In genomic region chr5:154421868-154422267, GRCh38 we compare ENCODE assay signal across 9 cellular contexts. TPM values are rescaled to one million over a fixed set of nuclear protein-coding genes. Genes with fewer than 3 reads are reported as not detected.
DNase-seq lines count a peak whose midpoint lies in the region; ATAC-seq and TF ChIP-seq lines count a peak whose summit lies in the region.
"Had no signal": no experiment of that assay in that cellular context is flagged by ENCODE, and none has a peak within 500 bp of the region (broad histone marks: within the 10 kb centered on the region; RNA-seq: fewer than 3 reads in every experiment).

No MANE protein-coding gene starts in this region.

- H3K4me3 ChIP-seq in heart left ventricle (no peak overlapping the region), right cardiac atrium (ENCODE audit: low read length) (no peak overlapping the region)

- no peaks in the 10 kb centered on the region for H3K4me1 Mint-ChIP-seq in endothelial cell (ENCODE audit: unreplicated experiment)

- no peak overlapping the region for H3K27ac Mint-ChIP-seq in endothelial cell (ENCODE audit: unreplicated experiment)

- no peaks in the 10 kb centered on the region for H3K27me3 ChIP-seq in heart left ventricle
- no peaks in the 10 kb centered on the region for H3K27me3 ChIP-seq in right cardiac atrium (ENCODE audit: control insufficient read depth, insufficient read depth)

- no peaks in the 10 kb centered on the region for H3K27me3 Mint-ChIP-seq in endothelial cell (ENCODE audit: unreplicated experiment)

- ATAC-seq in heart left ventricle, result peak in 1 of 4 donors; percentile 32
- no peak for ATAC-seq in right cardiac atrium
- ATAC-seq in stimulated activated naive CD8-positive, alpha-beta T cell treated with anti-CD3 and anti-CD28 coated beads, Interleukin-15, Interleukin-2, amounts not matched to agents 100 U/mL and 50 U/mL, for 24 hours, result peak; percentile 65
- ATAC-seq in esophagus mucosa, result no peak

- no peak overlapping the region for H3K27ac ChIP-seq in heart left ventricle
- H3K27ac ChIP-seq in right cardiac atrium (ENCODE audit: low read length), result no peak overlapping the region

- no peak for TF ChIP-seq POLR2A in heart left ventricle (IDR thresholded peaks at IDR 0.05)

- TF ChIP-seq CTCF in heart left ventricle (IDR thresholded peaks at IDR 0.05) (peak in 10 of 12 donors; percentile 12 to 47 (median 30)), endothelial cell (IDR thresholded peaks at IDR 0.05; ENCODE audit: unreplicated experiment) (peak; percentile 31)

- peaks cover 5% of the 10 kb centered on the region for H3K36me3 Mint-ChIP-seq in endothelial cell (ENCODE audit: low read depth, unreplicated experiment)

- H3K4me3 Mint-ChIP-seq in endothelial cell (ENCODE audit: unreplicated experiment), result no peak overlapping the region

- H3K9me3 ChIP-seq in heart left ventricle (peaks cover 0 to 8% (median 0%) of the 10 kb centered on the region in 12 donors), right cardiac atrium (ENCODE audit: control insufficient read depth, low read length) (no peaks in the 10 kb centered on the region)

- peaks cover 0 to 35% (median 10%) of the 10 kb centered on the region in 9 donors for H3K36me3 ChIP-seq in heart left ventricle

- no peaks in the 10 kb centered on the region for H3K4me1 ChIP-seq in heart left ventricle
- H3K4me1 ChIP-seq in right cardiac atrium (ENCODE audit: control insufficient read depth, insufficient read depth, low read length), result no peaks in the 10 kb centered on the region

- intact Hi-C loops in heart left ventricle (cut with DNase I), result loop anchor here in 1 of 10 donors (2.0 kb wide), 1 partner anchor 45 kb away; no protein-coding TSS in a partner anchor
- intact Hi-C loops in right cardiac atrium (cut with DNase I), result no loop called here

- DNase-seq in heart left ventricle (no peak), right cardiac atrium (no peak), NCI-H128 (lab: John Stamatoyannopoulos, UW; ENCODE audit: unreplicated experiment) (peak; percentile 1), endothelial cell (ENCODE audit: low spot score) (peak; percentile 48), midbrain (lab: John Stamatoyannopoulos, UW) (no peak), NCI-H226 (no peak)
- peak; percentile 37 for DNase-seq in stimulated activated naive CD8-positive, alpha-beta T cell treated with anti-CD3 and anti-CD28 coated beads, Interleukin-15, Interleukin-2, amounts not matched to agents 100 U/mL and 50 U/mL, for 24 hours
- DNase-seq: small intestine had no signal

- WGBS in heart left ventricle, 4 donors, result 55 to 67% (median 57%) methylated on average over 1 of the region's 1 CpG
- WGBS in right cardiac atrium, result 58% methylated on average over 1 of the region's 1 CpG

- no peaks in the 10 kb centered on the region for H3K9me3 Mint-ChIP-seq in endothelial cell (ENCODE audit: unreplicated experiment)

RNA-seq across cellular contexts. Expression of gene SAP30L, which starts 23.9 kb away (rescaled TPM):
- total RNA-seq in heart left ventricle (10 to 100 TPM; 26.1 to 55.5 (median 38.6) TPM), right cardiac atrium (10 to 100 TPM; 24.6 to 34.0 (median 30.8) TPM), endothelial cell (ENCODE audit: unreplicated experiment) (40.8 TPM), esophagus mucosa (19.4 TPM)
- polyA plus RNA-seq in heart left ventricle (10 to 100 TPM; 19.7 to 27.4 TPM), right cardiac atrium (13.5 TPM)

RNA-seq across cellular contexts. Expression of gene HAND1, which starts 56.2 kb away (rescaled TPM):
- total RNA-seq in heart left ventricle (10 to 100 TPM; 22.4 to 44.8 (median 36.4) TPM), right cardiac atrium (1 to 10 TPM; 1.8 to 9.2 (median 2.5) TPM), endothelial cell (ENCODE audit: unreplicated experiment) (0.95 TPM), esophagus mucosa (not detected)
- polyA plus RNA-seq in heart left ventricle (10 to 100 TPM; 23.8 to 30.6 TPM), right cardiac atrium (3.6 TPM)

Comparison
In these comparisons a context has a peak if more than half of its experiments do, and no peak if none do; other contexts are left out.
1. DNase-seq: peak in NCI-H128 (single experiment), endothelial cell (single experiment) and stimulated activated naive CD8-positive, alpha-beta T cell treated with anti-CD3 and anti-CD28 coated beads, Interleukin-15, Interleukin-2, amounts not matched to agents 100 U/mL and 50 U/mL, for 24 hours (single experiment); none in heart left ventricle (0 of 5), right cardiac atrium (0 of 3), midbrain (single experiment) and NCI-H226 (single experiment).